Comparison of ENCODE assay signal across 1 cellular context in the genomic region with DNA sequence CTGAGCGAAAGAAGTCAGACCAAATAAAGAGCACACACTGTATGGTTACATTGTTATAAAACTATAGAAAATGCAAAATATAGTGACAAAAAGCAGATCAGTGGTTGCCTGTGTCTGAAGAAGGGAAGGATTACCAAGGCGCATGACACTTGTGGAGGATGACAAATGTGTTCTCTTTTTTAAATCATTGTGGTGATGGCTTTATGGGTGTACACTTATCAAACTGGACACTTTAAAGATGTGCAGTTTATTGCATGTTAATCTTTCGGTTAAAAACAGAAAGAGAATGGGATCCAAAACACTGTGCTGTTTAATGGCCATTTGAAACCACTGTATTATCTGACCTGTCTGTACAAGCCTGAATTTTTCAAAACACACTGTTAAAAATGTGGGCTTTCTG.
TF ChIP-seq lines count a peak whose summit lies in the region.

No MANE protein-coding gene starts in this region.

TF ChIP-seq in K562, 482 proteins besides CTCF, POLR2A, EP300 and RAD21:
- TF ChIP-seq, protein P1, sequence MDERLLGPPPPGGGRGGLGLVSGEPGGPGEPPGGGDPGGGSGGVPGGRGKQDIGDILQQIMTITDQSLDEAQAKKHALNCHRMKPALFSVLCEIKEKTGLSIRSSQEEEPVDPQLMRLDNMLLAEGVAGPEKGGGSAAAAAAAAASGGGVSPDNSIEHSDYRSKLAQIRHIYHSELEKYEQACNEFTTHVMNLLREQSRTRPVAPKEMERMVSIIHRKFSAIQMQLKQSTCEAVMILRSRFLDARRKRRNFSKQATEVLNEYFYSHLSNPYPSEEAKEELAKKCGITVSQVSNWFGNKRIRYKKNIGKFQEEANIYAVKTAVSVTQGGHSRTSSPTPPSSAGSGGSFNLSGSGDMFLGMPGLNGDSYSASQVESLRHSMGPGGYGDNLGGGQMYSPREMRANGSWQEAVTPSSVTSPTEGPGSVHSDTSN (CRISPR knock-in tag; IDR thresholded peaks at IDR 0.05; ENCODE audit: low read depth), result no peak
- TF ChIP-seq, protein P1 (tag; conservative IDR thresholded peaks at IDR 0.05; ENCODE audit: low read depth), result peak; percentile 70
- no peak for TF ChIP-seq ZNF57 (CRISPR knock-in tag; IDR thresholded peaks at IDR 0.05)
